Comparison of ENCODE assay signal across 8 cellular contexts in the genomic region with DNA sequence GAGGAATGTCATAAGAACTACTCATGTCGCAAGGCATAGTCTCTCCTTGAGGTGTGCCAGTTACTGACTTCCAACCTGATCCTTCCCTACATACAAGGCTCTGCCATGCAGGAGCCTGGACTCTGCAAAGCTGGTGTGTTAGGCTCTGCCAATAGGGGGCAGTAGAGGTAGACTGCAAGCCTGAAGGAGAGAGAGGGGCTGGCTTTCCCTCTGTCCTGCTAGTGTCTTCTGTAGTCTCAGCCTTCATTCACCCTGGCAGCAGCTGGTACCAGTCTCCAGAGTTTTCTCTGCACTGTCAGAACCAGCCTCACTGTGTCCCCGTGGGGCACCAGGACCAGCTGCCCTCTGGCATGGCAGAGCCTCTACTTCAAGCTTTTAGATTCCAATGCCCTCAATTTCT. TPM values are rescaled to one million over a fixed set of nuclear protein-coding genes. Genes with fewer than 3 reads are reported as not detected.
DNase-seq lines count a peak whose midpoint lies in the region; ATAC-seq and TF ChIP-seq lines count a peak whose summit lies in the region.

No MANE protein-coding gene starts in this region.

- no peak for ATAC-seq in HG02870 (IDR thresholded peaks at IDR 0.05; ENCODE audit: unreplicated experiment)

- H3K36me3 ChIP-seq in mammary epithelial cell (ENCODE audit: insufficient read depth, low read length) = no peaks in the 10 kb centered on the region
- no peaks in the 10 kb centered on the region for H3K36me3 ChIP-seq in MG63

- H3K9me3 ChIP-seq in mammary epithelial cell (replicated peaks; ENCODE audit: insufficient read depth, low read length) = no peaks in the 10 kb centered on the region
- H3K9me3 ChIP-seq in MG63 = peaks cover 3% of the 10 kb centered on the region; the same call in 1 of the 2 replicates

- no peak overlapping the region for H3K4me2 ChIP-seq in mammary epithelial cell (ENCODE audit: insufficient read depth, low read depth, low read length)

- dilution Hi-C loops in mammary epithelial cell (cut with HindIII; ENCODE audit: low sequenced_read_pairs) = no loop called here

- H3K27ac ChIP-seq in mammary epithelial cell (ENCODE audit: insufficient read depth, low read depth, low read length) = no peak overlapping the region

- H3K4me1 ChIP-seq in mammary epithelial cell (ENCODE audit: insufficient read depth, low read length) = no peaks in the 10 kb centered on the region

- WGBS in mammary epithelial cell (ENCODE audit: low coverage, missing lambda C conversion rate) = 45% methylated on average over 2 of the region's 2 CpGs

- peak; percentile 11 for DNase-seq in EH (ENCODE audit: low read depth)
- DNase-seq in LNCaP clone FGC (ENCODE audit: low read depth) = no peak
- DNase-seq in mammary epithelial cell = peak; percentile 7
- DNase-seq in myocyte (ENCODE audit: low read depth) = peak; percentile 75
- DNase-seq in NCI-H510A treated with DMSO at 0.1 percent for 48 hours (lab: John Stamatoyannopoulos, UW) = no peak
- no peak for DNase-seq in AG08396 (ENCODE audit: low spot score)
- no peak for DNase-seq in MG63

- H3K4me3 ChIP-seq in LNCaP clone FGC (ENCODE audit: low read depth, low read length) = no peak overlapping the region
- no peak overlapping the region for H3K4me3 ChIP-seq in mammary epithelial cell (replicated peaks in 1 of 3; ENCODE audit: insufficient read depth in 1 of 3, low read depth in 2 of 3, low read length in 3 of 3)
- no peak overlapping the region for H3K4me3 ChIP-seq in MG63

- H4K20me1 ChIP-seq in mammary epithelial cell (ENCODE audit: insufficient read depth, low read length) = no peaks in the 10 kb centered on the region

- H3K9ac ChIP-seq in mammary epithelial cell (ENCODE audit: insufficient read depth, low read length) = no peak overlapping the region

- CTCF ChIA-PET in mammary epithelial cell (lab: Charles Lee; ENCODE audit: low non-redundant PET) = no interaction called here

- H3K79me2 ChIP-seq in mammary epithelial cell (ENCODE audit: insufficient read depth, low read length) = no peaks in the 10 kb centered on the region

- H2AFZ ChIP-seq in mammary epithelial cell (ENCODE audit: low read depth, low read length) = no peak overlapping the region

- peak; percentile 25; the same call in 1 of the 2 replicates for TF ChIP-seq CTCF in LNCaP clone FGC (IDR thresholded peaks at IDR 0.05; ENCODE audit: control insufficient read depth, extremely low read depth, insufficient read depth)
- peak; percentile 59 to 64 for TF ChIP-seq CTCF in mammary epithelial cell (conservative IDR thresholded peaks at IDR 0.05 in 1 of 2, IDR thresholded peaks at IDR 0.05 in 1 of 2; ENCODE audit: extremely low read depth in 1 of 2, insufficient read depth in 1 of 2, low read depth in 1 of 2, low read length in 2 of 2)

- no peaks in the 10 kb centered on the region for H3K27me3 ChIP-seq in mammary epithelial cell (ENCODE audit: insufficient read depth, low read length)
- H3K27me3 ChIP-seq in MG63 = no peaks in the 10 kb centered on the region

- intact Hi-C loops in mammary epithelial cell (cut with micrococcal nuclease) = no loop called here

- in situ Hi-C loops in mammary epithelial cell (cut with MboI; ENCODE audit: low sequenced_read_pairs in 2 of 2) = no loop called here

- no TSS peak for BruUV-seq in mammary epithelial cell (replicated peaks; lab: Mats Ljungman, UMichigan)

RNA-seq across cellular contexts. Expression of gene SHISA2, which starts 14.5 kb away (rescaled TPM):
- total RNA-seq in mammary epithelial cell (under 1 TPM; 0.31 to 0.33 TPM), myocyte (221 and 371 TPM in 2 replicates)
- polyA plus RNA-seq in mammary epithelial cell = 0.49 TPM
- polyA minus RNA-seq in mammary epithelial cell = 1.7 TPM
- 37.3 TPM for polyA plus RNA-seq in myocyte (2012)
- 0.13 TPM in 1 of 2 replicates, not detected in the other for total RNA-seq in MG63 (2014; rRNA removed; shearing (Covaris generic); ENCODE audit: low replicate concordance)

Comparison
In these comparisons a context has a peak if more than half of its experiments do, and no peak if none do; other contexts are left out.
1. DNase-seq: peak in EH (single experiment), mammary epithelial cell (single experiment) and myocyte (single experiment); none in LNCaP clone FGC (single experiment), NCI-H510A treated with DMSO at 0.1 percent for 48 hours (single experiment), AG08396 (single experiment) and MG63 (single experiment).
2. RNA of gene SHISA2, which starts 14.5 kb away (total RNA-seq): 221 to 371 TPM in myocyte; 0.31 to 0.33 TPM in mammary epithelial cell and 0.13 TPM in MG63; every median in the first group is over 100 times any median in the second.